In genomic region chr1:55927934-55928333, GRCh38 we compare ENCODE assay signal across 27 cellular contexts.
"Had no signal": no experiment of that assay in that cellular context is flagged by ENCODE, and none has a peak within 500 bp of the region (broad histone marks: within the 10 kb centered on the region; RNA-seq: fewer than 3 reads in every experiment).

No MANE protein-coding gene starts in this region.

- H3K4me3 ChIP-seq: adrenal gland, colonic mucosa, gastrocnemius medialis, left ventricle myocardium inferior, lung, mucosa of descending colon, right lobe of liver, stomach, thyroid gland, upper lobe of right lung had no signal

- H3K36me3 ChIP-seq: adrenal gland, colonic mucosa, gastrocnemius medialis, left ventricle myocardium inferior, right lobe of liver, stomach, thyroid gland, upper lobe of right lung had no signal

- ATAC-seq: gastrocnemius medialis; mucosa of descending colon; natural killer cell treated with Interleukin-12 subunit alpha and Interleukin-12 subunit beta and Interleukin-15 and Interleukin-18, amount 100 ng/mL, for 72 hours; right lobe of liver; upper lobe of right lung had no signal

- FAIRE-seq: astrocyte, small intestine, TTC549 had no signal

- H3K27ac ChIP-seq: adrenal gland, colonic mucosa, gastrocnemius medialis, left ventricle myocardium inferior, right lobe of liver, thyroid gland, upper lobe of right lung, VCaP had no signal

- DNase-seq: activated CD4-positive, alpha-beta T cell treated with anti-CD3 and anti-CD28 coated beads for 4 hours; activated CD4-positive, alpha-beta T cell treated with anti-CD3 and anti-CD28 coated beads, Interleukin-2, amount 50 U/mL, for 4 hours; activated CD8-positive, alpha-beta memory T cell treated with anti-CD3 and anti-CD28 coated beads for 24 hours; activated effector memory CD4-positive, alpha-beta T cell treated with Interleukin-2 at 50 U/mL for 16 hours; activated naive CD4-positive, alpha-beta T cell treated with Interleukin-2 at 50 U/mL for 16 hours; adrenal gland; colonic mucosa; effector CD8-positive, alpha-beta T cell; gastrocnemius medialis; glutamatergic neuron; islet precursor cell; left ventricle myocardium inferior; mucosa of descending colon; right lobe of liver; small intestine; stimulated activated CD4-positive, alpha-beta T cell treated with anti-CD3 and anti-CD28 coated beads, Interleukin-1b, Interleukin-23, amount 100 ng/mL, for 48 hours; stimulated activated CD4-positive, alpha-beta T cell treated with anti-CD3 and anti-CD28 coated beads, Interleukin-4, amount 100 ng/mL, for 4 hours; stimulated activated CD8-positive, alpha-beta memory T cell treated with anti-CD3 and anti-CD28 coated beads, Interleukin-4, amount 100 ng/mL, for 48 hours; stomach; T-helper 9 cell; thyroid gland; upper lobe of right lung had no signal

- H3K9me3 ChIP-seq: adrenal gland, colonic mucosa, gastrocnemius medialis, left ventricle myocardium inferior, mucosa of descending colon, right lobe of liver, stomach, thyroid gland, upper lobe of right lung had no signal

- H3K27me3 ChIP-seq: adrenal gland, colonic mucosa, gastrocnemius medialis, right lobe of liver, stomach, thyroid gland, upper lobe of right lung had no signal

- H3K4me1 ChIP-seq: adrenal gland, colonic mucosa, gastrocnemius medialis, right lobe of liver, stomach, upper lobe of right lung had no signal
